ENCODE assay signal across 23 cellular contexts in the genomic region with DNA sequence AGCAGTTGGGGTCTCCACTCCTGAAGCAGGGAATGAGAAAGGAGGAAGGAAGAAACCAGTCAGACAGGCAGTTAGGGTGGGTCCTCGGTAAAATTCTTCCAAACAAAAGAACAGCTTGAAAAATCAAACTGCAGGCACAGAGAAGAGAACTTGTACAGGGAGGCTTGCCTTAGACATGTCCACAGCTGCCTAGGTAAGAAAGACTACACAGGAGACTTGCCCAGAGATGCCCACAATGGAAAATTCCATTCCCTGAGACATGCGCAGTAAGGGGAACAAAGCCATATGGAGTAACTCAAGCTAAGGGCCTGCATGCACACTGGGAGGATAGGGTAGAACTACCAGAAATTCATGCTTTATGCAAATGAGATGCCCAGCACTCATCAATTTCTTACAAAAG. TPM values are rescaled to one million over a fixed set of nuclear protein-coding genes. Genes with fewer than 3 reads are reported as not detected.
"Had no signal": no experiment of that assay in that cellular context is flagged by ENCODE, and none has a peak within 500 bp of the region (broad histone marks: within the 10 kb centered on the region; RNA-seq: fewer than 3 reads in every experiment).

No MANE protein-coding gene starts in this region.

- H3K9ac ChIP-seq: neural progenitor cell had no signal

- H3K4me3 ChIP-seq: gastroesophageal sphincter, left ventricle myocardium inferior, lower lobe of right lung, neural progenitor cell, ovary, smooth muscle cell, tibial artery, upper lobe of right lung, vagina had no signal

- H3K27me3 ChIP-seq: gastroesophageal sphincter, neural progenitor cell, ovary, tibial artery, upper lobe of right lung, vagina had no signal

- H2AFZ ChIP-seq: neural progenitor cell had no signal

- H3K36me3 ChIP-seq: lower lobe of right lung, neural progenitor cell, ovary, upper lobe of right lung had no signal

- ATAC-seq: effector memory CD8-positive, alpha-beta T cell; gastroesophageal sphincter; left cardiac atrium; lower lobe of right lung; natural killer cell treated with Interleukin-12 subunit alpha and Interleukin-12 subunit beta and Interleukin-15 and Interleukin-18, amount 100 ng/mL, for 72 hours; right cardiac atrium; upper lobe of right lung had no signal

- H3K4me1 ChIP-seq: lower lobe of right lung, tibial artery, upper lobe of right lung, vagina had no signal

- H3K9me3 ChIP-seq: vagina had no signal

- FAIRE-seq: colon, kidney had no signal

- H3K27ac ChIP-seq: gastroesophageal sphincter, left ventricle myocardium inferior, lower lobe of right lung, neural progenitor cell, ovary, tibial artery, upper lobe of right lung, vagina had no signal

- H3K4me2 ChIP-seq: neural progenitor cell, smooth muscle cell had no signal

- DNase-seq: effector memory CD8-positive, alpha-beta T cell; erythroblast; glutamatergic neuron; immature natural killer cell; kidney; left cardiac atrium; left ventricle myocardium inferior; lower lobe of right lung; mesenchymal stem cell; midbrain; nucleus accumbens; ovary; right cardiac atrium; stimulated activated CD4-positive, alpha-beta T cell treated with anti-CD3 and anti-CD28 coated beads, Interleukin-2, amount 100 ng/mL, for 48 hours; tibial artery; upper lobe of right lung had no signal

RNA-seq across cellular contexts. Expression of gene KCNJ11, which starts 9.8 kb away (rescaled TPM):
- total RNA-seq: fibroblast of villous mesenchyme, smooth muscle cell, vagina had no signal
- polyA plus RNA-seq: immature natural killer cell, smooth muscle cell had no signal
